Comparison of ENCODE assay signal across 8 cellular contexts in genomic region chr11:62544521-62545436, GRCh38. TPM values are rescaled to one million over a fixed set of nuclear protein-coding genes. Genes with fewer than 3 reads are reported as not detected.
DNase-seq lines count a peak whose midpoint lies in the region; ATAC-seq, FAIRE-seq and TF ChIP-seq lines count a peak whose summit lies in the region.

No MANE protein-coding gene starts in this region.

- ATAC-seq in central memory CD8-positive, alpha-beta T cell (replicated peaks; ENCODE audit: extremely low read depth, poor library complexity, severe bottlenecking): no peak
- ATAC-seq in memory B cell (ENCODE audit: low read depth) (peak; percentile 3), upper lobe of right lung (peak; percentile 0), HG03439 (IDR thresholded peaks at IDR 0.05; ENCODE audit: unreplicated experiment) (no peak), HG03196 (IDR thresholded peaks at IDR 0.05; ENCODE audit: unreplicated experiment) (no peak)

- H3K27ac Mint-ChIP-seq in central memory CD8-positive, alpha-beta T cell (ENCODE audit: low read depth): peak overlapping the region; percentile 96
- H3K27ac Mint-ChIP-seq in memory B cell: peak overlapping the region; percentile 99

- H3K4me3 ChIP-seq in GM12865 (ENCODE audit: low read depth, low read length) (peak overlapping the region; percentile 77), NT2/D1 (ENCODE audit: insufficient read length, low read depth) (peak overlapping the region; percentile 97), upper lobe of right lung (peak overlapping the region; percentile 85)

- no peaks in the 10 kb centered on the region for H3K27me3 ChIP-seq in NT2/D1 (ENCODE audit: insufficient read depth, insufficient read length)
- H3K27me3 ChIP-seq in upper lobe of right lung: no peaks in the 10 kb centered on the region

- peaks cover 48% of the 10 kb centered on the region for H3K36me3 ChIP-seq in NT2/D1 (ENCODE audit: insufficient read depth, insufficient read length, low read length)
- H3K36me3 ChIP-seq in upper lobe of right lung: no peaks in the 10 kb centered on the region

- peaks cover 63% of the 10 kb centered on the region for H3K4me1 Mint-ChIP-seq in central memory CD8-positive, alpha-beta T cell
- peaks cover 55% of the 10 kb centered on the region for H3K4me1 Mint-ChIP-seq in memory B cell

- no peaks in the 10 kb centered on the region for H3K9me3 Mint-ChIP-seq in central memory CD8-positive, alpha-beta T cell
- H3K9me3 Mint-ChIP-seq in memory B cell: no peaks in the 10 kb centered on the region

- H3K27me3 Mint-ChIP-seq in central memory CD8-positive, alpha-beta T cell: no peaks in the 10 kb centered on the region
- H3K27me3 Mint-ChIP-seq in memory B cell: no peaks in the 10 kb centered on the region

- no peak for TF ChIP-seq CTCF in GM12865 (IDR thresholded peaks at IDR 0.05; ENCODE audit: insufficient read depth, low read depth, low read length, missing control alignments)
- TF ChIP-seq CTCF in upper lobe of right lung (IDR thresholded peaks at IDR 0.05): no peak

- H3K4me3 Mint-ChIP-seq in central memory CD8-positive, alpha-beta T cell: peak overlapping the region; percentile 99
- H3K4me3 Mint-ChIP-seq in memory B cell: peak overlapping the region; percentile 98

- peak overlapping the region; percentile 99 for H3K27ac ChIP-seq in upper lobe of right lung

- DNase-seq in GM12865 (ENCODE audit: low read depth) (peak; percentile 55), NT2/D1 (ENCODE audit: low read depth, low spot score) (no peak), memory B cell (ENCODE audit: low spot score in 2 of 2) (no peak), upper lobe of right lung (no peak), GM12891 (ENCODE audit: insufficient read length, low spot score) (no peak)
- no peak for DNase-seq in central memory CD8-positive, alpha-beta T cell (ENCODE audit: low spot score in 2 of 2)

- H3K9me3 ChIP-seq in NT2/D1 (ENCODE audit: insufficient read depth, low read length) (no peaks in the 10 kb centered on the region), upper lobe of right lung (no peaks in the 10 kb centered on the region)

- no peak for FAIRE-seq in GM12891 (lab: Jason Lieb, UNC)

- peaks cover 65% of the 10 kb centered on the region for H3K36me3 Mint-ChIP-seq in central memory CD8-positive, alpha-beta T cell (ENCODE audit: insufficient read depth)
- H3K36me3 Mint-ChIP-seq in memory B cell: peaks cover 5% of the 10 kb centered on the region

- TF ChIP-seq POLR2A in GM12891 (IDR thresholded peaks at IDR 0.05; ENCODE audit: low read depth, low read length): no peak

- H3K4me1 ChIP-seq in NT2/D1 (ENCODE audit: insufficient read depth, insufficient read length) (peaks cover 37% of the 10 kb centered on the region), upper lobe of right lung (peaks cover 73% of the 10 kb centered on the region)

- intact Hi-C loops in upper lobe of right lung (cut with DNase I): no loop called here

- peak overlapping the region; percentile 99 for H3K9ac ChIP-seq in NT2/D1 (ENCODE audit: insufficient read length, low read depth)

TF ChIP-seq in GM12891, 5 proteins besides CTCF, POLR2A, EP300 and RAD21:
- TF ChIP-seq PAX5 (IDR thresholded peaks at IDR 0.05; ENCODE audit: insufficient read depth, low read length, severe bottlenecking) (no peak), TAF1 (IDR thresholded peaks at IDR 0.05; ENCODE audit: low read depth, low read length) (no peak), POU2F2 (IDR thresholded peaks at IDR 0.05; ENCODE audit: low read depth, low read length) (no peak), POLR2AphosphoS5 (IDR thresholded peaks at IDR 0.05; ENCODE audit: low read depth, low read length) (no peak), SPI1 (IDR thresholded peaks at IDR 0.05; ENCODE audit: low read depth, low read length) (no peak)
TF ChIP-seq in GM12891: peak in this region for 0.

RNA-seq across cellular contexts. Expression of gene AHNAK, which starts 1.8 kb away (rescaled TPM):
- total RNA-seq in upper lobe of right lung: 819 TPM
- polyA plus RNA-seq in GM12891 (2012; ENCODE audit: low read depth, missing spikeins): 1.8 TPM

RNA-seq across cellular contexts. Expression of gene EEF1G, which starts 28.9 kb away (rescaled TPM):
- 847 TPM for total RNA-seq in upper lobe of right lung
- polyA plus RNA-seq in GM12891 (2012; ENCODE audit: low read depth, missing spikeins): 2,783 TPM

RNA-seq across cellular contexts. Expression of gene TUT1, which starts 46.5 kb away (rescaled TPM):
- 17.6 TPM for total RNA-seq in upper lobe of right lung
- polyA plus RNA-seq in GM12891 (2012; ENCODE audit: low read depth, missing spikeins): 13.0 TPM

RNA-seq across cellular contexts. Expression of gene MTA2, which starts 56.9 kb away (rescaled TPM):
- 75.0 TPM for total RNA-seq in upper lobe of right lung
- 89.2 TPM for polyA plus RNA-seq in GM12891 (2012; ENCODE audit: low read depth, missing spikeins)

Comparison
In these comparisons a context has a peak if more than half of its experiments do, and no peak if none do; other contexts are left out.
1. ATAC-seq: peak in memory B cell (single experiment) and upper lobe of right lung (single experiment); none in central memory CD8-positive, alpha-beta T cell (single experiment), HG03439 (single experiment) and HG03196 (single experiment).
2. Peak in every context shown above with its lines, with median percentiles within 50 percentile points of each other: H3K4me3 ChIP-seq.